Comparison of ENCODE assay signal across 18 cellular contexts in the genomic region with DNA sequence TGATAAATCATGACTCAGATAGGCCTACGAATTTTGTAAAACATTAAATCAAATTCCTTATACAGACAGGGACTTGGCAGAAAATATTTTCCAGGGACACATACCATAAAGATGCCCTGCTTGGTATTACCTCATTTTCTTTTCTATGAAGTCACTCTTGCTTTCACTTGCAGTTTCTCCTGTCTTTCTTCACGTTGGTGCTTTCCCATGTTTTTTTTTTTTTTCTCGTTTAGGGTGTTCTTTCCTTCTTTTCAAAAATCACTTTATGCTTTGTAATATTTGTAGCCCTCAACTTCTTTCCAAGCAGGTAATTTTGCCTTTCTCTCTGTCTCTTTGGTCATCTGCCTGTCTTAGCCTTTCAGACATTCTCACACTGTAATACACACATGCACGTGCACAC.
"Had no signal": no experiment of that assay in that cellular context is flagged by ENCODE, and none has a peak within 500 bp of the region (broad histone marks: within the 10 kb centered on the region; RNA-seq: fewer than 3 reads in every experiment).

No MANE protein-coding gene starts in this region.

- ATAC-seq: activated naive CD8-positive, alpha-beta T cell treated with anti-CD3 and anti-CD28 coated beads, Interleukin-2, amount 50 U/mL, for 24 hours had no signal

- H3K4me3 ChIP-seq: ascending aorta, esophagus squamous epithelium, heart right ventricle, left lung, right atrium auricular region, tibial artery had no signal

- H3K9me3 Mint-ChIP-seq: activated naive CD8-positive, alpha-beta T cell treated with anti-CD3 and anti-CD28 coated beads, Interleukin-2, amount 50 U/mL, for 24 hours had no signal

- H3K9me3 ChIP-seq: ascending aorta, esophagus squamous epithelium, heart right ventricle, left lung, right atrium auricular region, tibial artery had no signal

- H3K27me3 ChIP-seq: ascending aorta, esophagus squamous epithelium, heart right ventricle, left lung, right atrium auricular region, tibial artery had no signal

- H3K27ac ChIP-seq: ascending aorta, esophagus squamous epithelium, left lung, tibial artery had no signal

- H3K4me3 Mint-ChIP-seq: activated naive CD8-positive, alpha-beta T cell treated with anti-CD3 and anti-CD28 coated beads, Interleukin-2, amount 50 U/mL, for 24 hours; neural crest cell had no signal

- DNase-seq: activated CD4-positive, alpha-beta T cell treated with anti-CD3 and anti-CD28 coated beads for 1 hour; activated CD8-positive, alpha-beta memory T cell treated with anti-CD3 and anti-CD28 coated beads for 24 hours; activated effector memory CD4-positive, alpha-beta T cell treated with anti-CD3 and anti-CD28 coated beads, Interleukin-2, amount 50 U/mL, for 16 hours; activated naive CD8-positive, alpha-beta T cell treated with anti-CD3 and anti-CD28 coated beads, Interleukin-2, amount 50 U/mL, for 24 hours; esophagus squamous epithelium; heart right ventricle; left lung; mesendoderm; posterior cingulate gyrus; SIG-M5; small intestine; T-helper 9 cell; tibial artery had no signal

- H3K27me3 Mint-ChIP-seq: activated naive CD8-positive, alpha-beta T cell treated with anti-CD3 and anti-CD28 coated beads, Interleukin-2, amount 50 U/mL, for 24 hours had no signal

- FAIRE-seq: bronchial epithelial cell, keratinocyte, small intestine had no signal

- H3K36me3 ChIP-seq: ascending aorta, esophagus squamous epithelium, heart right ventricle, left lung, right atrium auricular region, tibial artery had no signal
